In the genomic region with DNA sequence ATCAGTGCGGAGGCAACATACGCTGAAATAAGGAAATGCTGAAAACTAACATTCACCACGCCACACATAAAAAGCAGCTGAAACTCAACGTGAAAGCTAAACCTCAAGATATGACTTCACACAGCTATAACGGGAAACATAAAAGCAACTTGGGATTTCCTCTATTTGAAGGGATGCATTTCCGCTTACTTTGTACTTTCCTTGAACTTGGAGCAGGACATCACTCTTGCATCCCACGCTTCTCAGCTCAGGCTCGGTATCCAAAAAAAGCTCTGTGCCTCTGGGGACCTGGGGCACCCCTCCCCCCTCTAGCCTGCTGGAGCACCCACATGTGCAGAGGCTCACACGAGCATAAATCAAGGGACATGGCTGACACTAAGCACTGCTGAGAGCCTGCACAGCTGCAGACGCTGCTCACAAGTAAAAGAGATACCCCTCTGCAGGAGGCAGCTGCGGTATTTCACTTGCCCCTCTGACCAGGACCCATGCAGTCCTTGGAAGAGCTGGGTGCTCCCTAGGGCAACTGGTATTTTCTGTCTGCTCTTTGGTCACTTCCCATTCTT, we compare ENCODE assay signal across 8 cellular contexts. TPM values are rescaled to one million over a fixed set of nuclear protein-coding genes. Genes with fewer than 3 reads are reported as not detected.
DNase-seq lines count a peak whose midpoint lies in the region; ATAC-seq and TF ChIP-seq lines count a peak whose summit lies in the region.

No MANE protein-coding gene starts in this region.

- intact Hi-C loops in naive thymus-derived CD4-positive, alpha-beta T cell (cut with micrococcal nuclease), result no loop called here
- intact Hi-C loops in CD14-positive monocyte (cut with micrococcal nuclease), result no loop called here

- peak overlapping the region in 9 of 10 donors; percentile 10 to 72 (median 30) for H3K4me3 Mint-ChIP-seq in naive thymus-derived CD4-positive, alpha-beta T cell
- no peak overlapping the region for H3K4me3 Mint-ChIP-seq in CD14-positive monocyte

- H3K9me3 ChIP-seq in naive thymus-derived CD4-positive, alpha-beta T cell (ENCODE audit: control insufficient read depth in 2 of 3, low read length in 3 of 3), result no peaks in the 10 kb centered on the region

- H3K27ac ChIP-seq in naive thymus-derived CD4-positive, alpha-beta T cell (ENCODE audit: low read depth, low read length), result no peak overlapping the region

- no peaks in the 10 kb centered on the region for H3K36me3 Mint-ChIP-seq in naive thymus-derived CD4-positive, alpha-beta T cell
- no peaks in the 10 kb centered on the region for H3K36me3 Mint-ChIP-seq in CD14-positive monocyte

- H3K9me3 Mint-ChIP-seq in naive thymus-derived CD4-positive, alpha-beta T cell, result no peaks in the 10 kb centered on the region
- peaks cover 0 to 3% (median 0%) of the 10 kb centered on the region in 7 donors for H3K9me3 Mint-ChIP-seq in CD14-positive monocyte

- TF ChIP-seq CTCF in CD14-positive monocyte (IDR thresholded peaks at IDR 0.05), result no peak

- no peak overlapping the region for H3K4me3 ChIP-seq in naive thymus-derived CD4-positive, alpha-beta T cell (ENCODE audit: low read length)

- H3K27me3 Mint-ChIP-seq in naive thymus-derived CD4-positive, alpha-beta T cell, result peaks cover 14 to 46% (median 32%) of the 10 kb centered on the region in 5 donors
- peaks cover 9 to 14% (median 12%) of the 10 kb centered on the region in 3 donors for H3K27me3 Mint-ChIP-seq in CD14-positive monocyte (ENCODE audit: low read depth in 3 of 3)

- CTCF ChIA-PET in naive thymus-derived CD4-positive, alpha-beta T cell (lab: Charles Lee), result no interaction called here

- no peaks in the 10 kb centered on the region for H3K4me1 ChIP-seq in naive thymus-derived CD4-positive, alpha-beta T cell (ENCODE audit: control insufficient read depth in 2 of 2, insufficient read depth in 2 of 2, low read length in 2 of 2)

- H3K36me3 ChIP-seq in naive thymus-derived CD4-positive, alpha-beta T cell (ENCODE audit: control insufficient read depth in 2 of 3, insufficient read depth in 3 of 3, low read length in 3 of 3), result no peaks in the 10 kb centered on the region

- H3K27me3 ChIP-seq in naive thymus-derived CD4-positive, alpha-beta T cell (ENCODE audit: control insufficient read depth in 2 of 2, insufficient read depth in 2 of 2, low read length in 2 of 2), result no peaks in the 10 kb centered on the region

- POLR2A ChIA-PET in naive thymus-derived CD4-positive, alpha-beta T cell (lab: Charles Lee), result no interaction called here

- peaks cover 5 to 11% (median 8%) of the 10 kb centered on the region in 7 donors for H3K4me1 Mint-ChIP-seq in naive thymus-derived CD4-positive, alpha-beta T cell
- no peaks in the 10 kb centered on the region for H3K4me1 Mint-ChIP-seq in CD14-positive monocyte

- peak overlapping the region in 1 of 9 donors; percentile 41 for H3K27ac Mint-ChIP-seq in naive thymus-derived CD4-positive, alpha-beta T cell
- no peak overlapping the region for H3K27ac Mint-ChIP-seq in CD14-positive monocyte

- peak; percentile 50 for DNase-seq in EL
- DNase-seq in amniotic epithelial cell (ENCODE audit: low read depth), result peak; percentile 62
- DNase-seq in naive thymus-derived CD4-positive, alpha-beta T cell, result peak in 2 of 9 donors; percentile 1 to 10
- DNase-seq in NCI-H446 treated with DMSO at 0.1 percent for 48 hours (lab: John Stamatoyannopoulos, UW), result no peak
- no peak for DNase-seq in NCI-H446 (lab: John Stamatoyannopoulos, UW)
- no peak for DNase-seq in CD14-positive monocyte (ENCODE audit: low spot score)

- peak; percentile 80 for ATAC-seq in GM19438 (IDR thresholded peaks at IDR 0.05; ENCODE audit: low read depth, unreplicated experiment)
- peak; percentile 79 for ATAC-seq in HG03378 (IDR thresholded peaks at IDR 0.05; ENCODE audit: unreplicated experiment)
- no peak for ATAC-seq in naive thymus-derived CD4-positive, alpha-beta T cell

RNA-seq across cellular contexts. Expression of a gene that starts 34.2 kb away (rescaled TPM):
- total RNA-seq in naive thymus-derived CD4-positive, alpha-beta T cell, result 1 to 10 TPM in 1 of 5 experiments, under 1 TPM in 4; 0.24 to 1.2 (median 0.43) TPM
- polyA plus RNA-seq in naive thymus-derived CD4-positive, alpha-beta T cell, result under 1 TPM; 0.19 to 0.68 TPM
- polyA plus RNA-seq in CD14-positive monocyte, result under 1 TPM in 1 of 2 donors, not detected in 1; 0.51 TPM

Comparison
In these comparisons a context has a peak if more than half of its experiments do, and no peak if none do; other contexts are left out.
1. DNase-seq: peak in EL (single experiment) and amniotic epithelial cell (single experiment); none in NCI-H446 treated with DMSO at 0.1 percent for 48 hours (single experiment), NCI-H446 (0 of 2) and CD14-positive monocyte (single experiment).
2. H3K4me3 Mint-ChIP-seq: peak in naive thymus-derived CD4-positive, alpha-beta T cell (9 of 10); none in CD14-positive monocyte (0 of 2).